ENCODE assay signal across 20 cellular contexts in the genomic region with DNA sequence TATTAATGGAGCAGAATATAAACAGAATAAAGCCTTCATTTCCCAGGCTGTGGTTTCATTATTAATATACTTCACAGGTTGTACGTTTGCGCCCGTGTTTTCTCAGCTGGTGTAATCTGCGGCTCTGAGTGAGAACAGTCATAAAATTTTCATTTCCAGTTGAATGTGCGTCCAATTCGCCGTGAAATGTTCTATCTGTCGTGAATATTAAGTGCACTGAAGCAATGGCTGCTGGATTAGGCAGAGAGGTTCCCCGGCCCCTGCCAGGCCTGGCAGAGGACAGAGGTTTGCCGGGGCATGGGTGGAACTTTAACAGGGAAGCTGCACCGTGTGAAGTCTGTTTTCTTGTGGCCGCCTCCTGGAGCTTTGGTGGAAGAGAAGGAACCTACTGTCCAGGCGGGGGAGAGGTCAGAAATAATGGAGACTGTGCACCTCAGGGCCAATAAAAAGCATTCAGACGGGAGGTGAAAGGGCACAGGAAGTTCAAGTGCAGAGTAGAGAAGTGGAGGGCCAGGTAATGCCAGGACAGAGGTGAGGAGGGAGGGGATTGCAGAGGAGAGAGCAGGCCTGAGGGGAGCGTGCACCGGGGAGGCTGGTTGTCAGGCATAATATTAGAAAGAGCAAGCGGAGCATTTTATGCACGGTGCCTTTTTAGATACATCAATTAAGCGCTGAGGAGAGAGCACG.
"Had no signal": no experiment of that assay in that cellular context is flagged by ENCODE, and none has a peak within 500 bp of the region (broad histone marks: within the 10 kb centered on the region; RNA-seq: fewer than 3 reads in every experiment).

No MANE protein-coding gene starts in this region.

- DNase-seq: activated CD4-positive, alpha-beta memory T cell treated with anti-CD3 and anti-CD28 coated beads, Interleukin-2, amount 10 ng/mL, durations not matched to agents 7 days and 5 days; activated CD4-positive, alpha-beta T cell treated with anti-CD3 and anti-CD28 coated beads for 48 hours; activated CD8-positive, alpha-beta memory T cell treated with anti-CD3 and anti-CD28 coated beads, Interleukin-2, amount 50 U/mL, for 48 hours; activated gamma-delta T cell treated with Interleukin-2 at 50 U/mL for 16 hours; activated naive CD4-positive, alpha-beta T cell treated with anti-CD3 and anti-CD28 coated beads, Interleukin-2, amount 50 U/mL, for 16 hours; activated T-cell treated with anti-CD3 and anti-CD28 coated beads, Interleukin-2, amount 50 U/mL, for 24 hours; amniotic stem cell; effector CD4-positive, alpha-beta T cell; foreskin keratinocyte; heart left ventricle; immature natural killer cell; naive thymus-derived CD4-positive, alpha-beta T cell; sigmoid colon; small intestine; stimulated activated CD4-positive, alpha-beta T cell treated with anti-CD3 and anti-CD28 coated beads, Interleukin-4, amount 100 ng/mL, for 24 hours; stimulated activated naive CD8-positive, alpha-beta T cell treated with anti-CD3 and anti-CD28 coated beads, Interleukin-15, amount 100 ng/mL, for 72 hours; T-helper 17 cell; T1000; thyroid gland; WERI-Rb-1 had no signal
